Comparison of ENCODE assay signal across 12 cellular contexts in the genomic region with DNA sequence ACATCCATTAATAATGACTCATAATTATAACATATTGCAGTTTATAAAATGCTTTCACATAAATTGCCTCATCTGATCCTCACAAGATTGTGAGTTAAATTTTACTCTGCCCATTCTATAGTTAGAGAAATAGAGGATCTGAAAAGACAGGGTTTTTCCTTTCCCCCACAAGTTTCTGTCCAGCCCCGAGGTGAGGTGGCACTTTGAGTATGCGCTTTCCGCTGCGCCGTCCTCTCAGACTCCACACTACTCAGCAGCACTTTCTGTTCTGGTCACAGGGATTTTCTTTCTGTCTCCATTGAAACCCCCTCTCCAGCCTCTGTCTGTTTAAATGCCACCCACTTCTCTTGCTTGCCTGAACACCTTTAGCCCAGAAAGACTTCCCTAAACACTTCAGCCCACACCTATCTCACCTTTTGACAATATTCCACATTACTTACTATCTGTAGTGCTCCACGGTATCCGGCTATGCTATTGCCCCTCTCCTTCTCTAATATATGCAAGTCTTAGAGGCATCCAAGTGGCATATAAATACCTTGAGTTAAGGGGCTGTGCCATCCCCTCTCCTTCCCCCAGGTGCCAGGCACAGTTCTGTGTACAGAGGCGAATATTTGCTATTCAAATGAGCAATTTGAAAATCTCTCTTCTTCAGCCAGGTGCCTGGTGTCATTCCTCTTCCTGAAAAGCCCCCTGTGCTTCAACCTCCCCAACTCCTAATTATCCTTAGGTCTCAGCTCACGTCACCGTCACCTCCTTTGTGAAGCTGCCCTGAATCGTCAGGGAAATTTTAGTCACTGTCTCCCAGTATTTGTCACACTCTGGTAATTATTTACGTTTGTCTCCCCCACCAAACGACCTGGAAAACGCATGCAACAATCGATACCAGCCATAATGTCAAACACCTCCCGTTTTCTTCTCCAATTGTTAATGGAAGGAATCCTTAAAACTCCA.
A peak's percentile ranks its signal among the peaks of the same experiment; 100 is the strongest.
DNase-seq lines count a peak whose midpoint lies in the region; ATAC-seq, FAIRE-seq and TF ChIP-seq lines count a peak whose summit lies in the region.
"Had no signal": no experiment of that assay in that cellular context is flagged by ENCODE, and none has a peak within 500 bp of the region (broad histone marks: within the 10 kb centered on the region; RNA-seq: fewer than 3 reads in every experiment).

No MANE protein-coding gene starts in this region.

- H3K36me3 ChIP-seq in GM12878 (ENCODE audit: control insufficient read depth in 2 of 2, insufficient read depth in 2 of 2, low read length in 1 of 2) (no peaks in the 10 kb centered on the region), GM23248 (ENCODE audit: low read depth) (no peaks in the 10 kb centered on the region), Karpas-422 (ENCODE audit: insufficient read depth, low read length) (no peaks in the 10 kb centered on the region)

- no peak overlapping the region for H2AFZ ChIP-seq in GM12878 (ENCODE audit: control insufficient read depth, low read depth, low read length)
- no peak overlapping the region for H2AFZ ChIP-seq in GM23248
- no peak overlapping the region for H2AFZ ChIP-seq in Karpas-422 (ENCODE audit: low read length)

- peaks cover 14% of the 10 kb centered on the region for H3K4me1 ChIP-seq in GM12878 (ENCODE audit: control insufficient read depth, insufficient read depth, low read length)
- H3K4me1 ChIP-seq in GM23248 (ENCODE audit: insufficient read depth) = no peaks in the 10 kb centered on the region
- H3K4me1 ChIP-seq in Karpas-422 (ENCODE audit: low read length) = no peaks in the 10 kb centered on the region

- POLR2A ChIA-PET in GM12878 (lab: Charles Lee) = interaction anchor here (0.6 kb wide), 1 partner anchor 73 kb away, joined by 4 read pairs; no protein-coding TSS in a partner anchor

- ATAC-seq in GM18508 (IDR thresholded peaks at IDR 0.05; ENCODE audit: insufficient read depth, unreplicated experiment) (peak; percentile 93), GM19467 (IDR thresholded peaks at IDR 0.05; ENCODE audit: unreplicated experiment) (peak; percentile 95), HG03095 (IDR thresholded peaks at IDR 0.05; ENCODE audit: unreplicated experiment) (peak; percentile 97), GM12878 (peak; percentile 98)
- ATAC-seq: left colon had no signal

- SMC1A ChIA-PET in GM12878 (lab: Charles Lee; ENCODE audit: uncharacterized antibody, unreplicated experiment) = interaction anchor here (0.7 to 2.1 kb wide), 3 partner anchors 10 to 304 kb away, joined by 3 to 6 read pairs (median 3); no protein-coding TSS in a partner anchor

- DNase-seq in GM12878 (ENCODE audit: low read depth, low spot score) (peak; percentile 73), NCI-H774 (lab: John Stamatoyannopoulos, UW) (no peak), GM23248 (no peak), Karpas-422 (no peak), SIG-M5 treated with dmso at 0.1 percent for 504 hours (lab: John Stamatoyannopoulos, UW; ENCODE audit: unreplicated experiment) (no peak)
- DNase-seq: DMS79 treated with DMSO at 0.1 percent for 48 hours, IMR-90, left colon had no signal

- TF ChIP-seq EP300 in GM12878 (IDR thresholded peaks at IDR 0.05; ENCODE audit: borderline replicate concordance in 1 of 2, control insufficient read depth in 1 of 2, low read depth in 2 of 2, low read length in 2 of 2) = peak; percentile 6 to 90; a peak in 2 of 4 replicates

- under 1% methylated on average over 16 of the region's 16 CpGs for WGBS in GM12878 (ENCODE audit: insufficient coverage, insufficient replicate concordance, low lambda C conversion rate, missing lambda C conversion rate)
- WGBS in GM23248 (ENCODE audit: low coverage in 1 of 2, low lambda C conversion rate in 2 of 2, missing lambda C conversion rate in 2 of 2), 2 experiments = 79 to 82% methylated on average over 16 of the region's 16 CpGs

- in situ Hi-C loops in GM12878 (cut with MboI) (no loop called here), GM23248 (cut with MboI) (no loop called here)

- H3K27ac ChIP-seq in GM12878 (ENCODE audit: control insufficient read depth, insufficient read depth) = no peak overlapping the region
- H3K27ac ChIP-seq in GM23248 = no peak overlapping the region
- H3K27ac ChIP-seq in Karpas-422 (ENCODE audit: low read length) = no peak overlapping the region

- H3K9ac ChIP-seq in GM12878 (ENCODE audit: control insufficient read depth, insufficient read depth, low read length) (no peak overlapping the region), GM23248 (no peak overlapping the region), Karpas-422 (ENCODE audit: low read length) (no peak overlapping the region)

- TF ChIP-seq CTCF in GM12878 (IDR thresholded peaks at IDR 0.05 in 2 of 3, conservative IDR thresholded peaks at IDR 0.05 in 1 of 3; ENCODE audit: control insufficient read depth in 2 of 3, extremely low read depth in 1 of 3, insufficient read depth in 1 of 3, low read depth in 3 of 3, low read length in 3 of 3) = no peak

- H3K9me3 ChIP-seq in GM12878 (replicated peaks; ENCODE audit: control insufficient read depth, insufficient read depth, low read length) (no peaks in the 10 kb centered on the region), GM23248 (ENCODE audit: low read depth) (no peaks in the 10 kb centered on the region), Karpas-422 (ENCODE audit: low read length) (no peaks in the 10 kb centered on the region)

- H3K4me3 ChIP-seq in GM12878 (no peak overlapping the region), GM23248 (no peak overlapping the region), Karpas-422 (ENCODE audit: low read length) (no peak overlapping the region)

- TF ChIP-seq POLR2A in GM12878 (IDR thresholded peaks at IDR 0.05; ENCODE audit: low read depth, low read length) = no peak

- H3K27me3 ChIP-seq in GM12878 (replicated peaks in 1 of 2; ENCODE audit: control insufficient read depth in 2 of 2, insufficient read depth in 2 of 2, low read length in 1 of 2) (no peaks in the 10 kb centered on the region), GM23248 (replicated peaks; ENCODE audit: insufficient read depth) (no peaks in the 10 kb centered on the region), Karpas-422 (ENCODE audit: low read length) (no peaks in the 10 kb centered on the region)

- BruUV-seq in GM12878 (replicated peaks; lab: Mats Ljungman, UMichigan) = no TSS peak

- no peaks in the 10 kb centered on the region for H3F3A ChIP-seq in GM23248 (ENCODE audit: insufficient read depth)

- peak; percentile 76 for FAIRE-seq in GM12878 (lab: Jason Lieb, UNC)
- FAIRE-seq: urothelium cell line had no signal

- RAD21 ChIA-PET in GM12878 (lab: Charles Lee; ENCODE audit: unreplicated experiment) = interaction anchor here (1.2 kb wide), 1 partner anchor 268 kb away, joined by 3 read pairs; no protein-coding TSS in a partner anchor

- TF ChIP-seq RAD21 in GM12878 (IDR thresholded peaks at IDR 0.05; ENCODE audit: insufficient read depth, low read depth, low read length) = no peak

- no peaks in the 10 kb centered on the region for H4K20me1 ChIP-seq in GM12878 (ENCODE audit: control insufficient read depth, insufficient read depth)
- H4K20me1 ChIP-seq in GM23248 (ENCODE audit: insufficient read depth) = no peaks in the 10 kb centered on the region
- no peaks in the 10 kb centered on the region for H4K20me1 ChIP-seq in Karpas-422 (ENCODE audit: insufficient read depth, low read depth, low read length)

- H3K79me2 ChIP-seq in GM12878 (ENCODE audit: control insufficient read depth, insufficient read depth, low read length) (no peaks in the 10 kb centered on the region), GM23248 (ENCODE audit: insufficient read depth) (no peaks in the 10 kb centered on the region), Karpas-422 (ENCODE audit: low read length) (no peaks in the 10 kb centered on the region)

- CTCF ChIA-PET in GM12878 (lab: Yijun Ruan, JAX) = interaction anchor here (1.0 kb wide), 1 partner anchor 34 kb away, joined by 3 read pairs; no protein-coding TSS in a partner anchor

- H3K4me2 ChIP-seq in GM12878 (ENCODE audit: control insufficient read depth, insufficient read depth) = peak overlapping the region; percentile 28
- H3K4me2 ChIP-seq in GM23248 (ENCODE audit: unreplicated experiment) = no peak overlapping the region
- H3K4me2 ChIP-seq in Karpas-422 (ENCODE audit: low read depth, low read length, poor library complexity, severe bottlenecking) = no peak overlapping the region

- no peaks in the 10 kb centered on the region for H3K9me2 ChIP-seq in GM23248 (ENCODE audit: insufficient read depth)
- H3K9me2 ChIP-seq in Karpas-422 (replicated peaks; ENCODE audit: insufficient read depth, low read length) = no peaks in the 10 kb centered on the region; the same call in 1 of the 2 replicates

- intact Hi-C loops in GM12878 (cut with micrococcal nuclease; ENCODE audit: unreplicated experiment) = loop anchor here (5.0 kb wide), 1 partner anchor 50 kb away; no protein-coding TSS in a partner anchor

TF ChIP-seq in GM12878, 131 proteins besides CTCF, POLR2A, EP300 and RAD21 (continues in another document):
- TF ChIP-seq, protein P1, sequence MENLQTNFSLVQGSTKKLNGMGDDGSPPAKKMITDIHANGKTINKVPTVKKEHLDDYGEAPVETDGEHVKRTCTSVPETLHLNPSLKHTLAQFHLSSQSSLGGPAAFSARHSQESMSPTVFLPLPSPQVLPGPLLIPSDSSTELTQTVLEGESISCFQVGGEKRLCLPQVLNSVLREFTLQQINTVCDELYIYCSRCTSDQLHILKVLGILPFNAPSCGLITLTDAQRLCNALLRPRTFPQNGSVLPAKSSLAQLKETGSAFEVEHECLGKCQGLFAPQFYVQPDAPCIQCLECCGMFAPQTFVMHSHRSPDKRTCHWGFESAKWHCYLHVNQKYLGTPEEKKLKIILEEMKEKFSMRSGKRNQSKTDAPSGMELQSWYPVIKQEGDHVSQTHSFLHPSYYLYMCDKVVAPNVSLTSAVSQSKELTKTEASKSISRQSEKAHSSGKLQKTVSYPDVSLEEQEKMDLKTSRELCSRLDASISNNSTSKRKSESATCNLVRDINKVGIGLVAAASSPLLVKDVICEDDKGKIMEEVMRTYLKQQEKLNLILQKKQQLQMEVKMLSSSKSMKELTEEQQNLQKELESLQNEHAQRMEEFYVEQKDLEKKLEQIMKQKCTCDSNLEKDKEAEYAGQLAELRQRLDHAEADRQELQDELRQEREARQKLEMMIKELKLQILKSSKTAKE (IDR thresholded peaks at IDR 0.05; ENCODE audit: low read depth, poor library complexity, severe bottlenecking) = peak; percentile 83
- peak; percentile 81 for TF ChIP-seq RUNX3 (IDR thresholded peaks at IDR 0.05; ENCODE audit: low read length)
- 0 out of 2 replicates have a peak, but pooled peaks have one; percentile 44 for TF ChIP-seq NR2F1 (conservative IDR thresholded peaks at IDR 0.05)
- TF ChIP-seq CREB1 (IDR thresholded peaks at IDR 0.05; ENCODE audit: low read depth) = peak; percentile 49; the same call in 1 of the 2 replicates
- TF ChIP-seq WRNIP1 (IDR thresholded peaks at IDR 0.05; ENCODE audit: borderline replicate concordance, low read depth, low read length) = no peak
- peak; percentile 78; the same call in 1 of the 2 replicates for TF ChIP-seq IRF4 (IDR thresholded peaks at IDR 0.05; ENCODE audit: low read depth, low read length)
- TF ChIP-seq CHD2 (IDR thresholded peaks at IDR 0.05; ENCODE audit: borderline replicate concordance, low read depth, low read length) = no peak
- no peak for TF ChIP-seq MXI1 (IDR thresholded peaks at IDR 0.05; ENCODE audit: low read depth, low read length)
- TF ChIP-seq PML (IDR thresholded peaks at IDR 0.05; ENCODE audit: low read length) = no peak
